Comparison of ENCODE assay signal across 22 cellular contexts in genomic region chr12:114064497-114064896, GRCh38.
"Had no signal": no experiment of that assay in that cellular context is flagged by ENCODE, and none has a peak within 500 bp of the region (broad histone marks: within the 10 kb centered on the region; RNA-seq: fewer than 3 reads in every experiment).

No MANE protein-coding gene starts in this region.

- H3K27me3 Mint-ChIP-seq: activated CD4-positive, alpha-beta T cell treated with anti-CD3 and anti-CD28 coated beads, Interleukin-2, amount 10 ng/mL, durations not matched to agents 7 days and 5 days had no signal

- DNase-seq: activated B cell treated with CpG ODN at 0.5 μM for 24 hours; activated CD4-positive, alpha-beta memory T cell treated with anti-CD3 and anti-CD28 coated beads for 36 hours; activated CD4-positive, alpha-beta T cell treated with anti-CD3 and anti-CD28 coated beads, Interleukin-2, amount 10 ng/mL, durations not matched to agents 7 days and 5 days; activated CD8-positive, alpha-beta memory T cell treated with anti-CD3 and anti-CD28 coated beads for 24 hours; activated effector memory CD4-positive, alpha-beta T cell treated with anti-CD3 and anti-CD28 coated beads, Interleukin-2, amount 50 U/mL, for 16 hours; activated naive CD4-positive, alpha-beta T cell treated with Interleukin-2 at 50 U/mL for 16 hours; activated naive CD8-positive, alpha-beta T cell treated with anti-CD3 and anti-CD28 coated beads, Interleukin-2, amount 50 U/mL, for 24 hours; activated T-cell treated with anti-CD3 and anti-CD28 coated beads, Interleukin-2, amount 50 U/mL, for 4 hours; amniotic stem cell; MG63; MV-4-11; NCI-H1105 treated with DMSO at 0.1 percent for 48 hours; NCI-H1436 treated with DMSO at 0.1 percent for 48 hours; NCI-H187; NCI-H2081; NCI-H524; PC-3; SHP77 treated with DMSO at 0.1 percent for 48 hours had no signal

- H3K36me3 Mint-ChIP-seq: activated CD4-positive, alpha-beta memory T cell treated with anti-CD3 and anti-CD28 coated beads for 36 hours; activated naive CD4-positive, alpha-beta T cell treated with anti-CD3 and anti-CD28 coated beads, Interleukin-2, amount 50 U/mL, for 72 hours; brain had no signal

- H3K9me3 ChIP-seq: MG63 had no signal

- ATAC-seq: activated naive CD4-positive, alpha-beta T cell treated with anti-CD3 and anti-CD28 coated beads, Interleukin-2, amount 50 U/mL, for 72 hours; activated naive CD8-positive, alpha-beta T cell treated with anti-CD3 and anti-CD28 coated beads, Interleukin-2, amount 50 U/mL, for 24 hours; activated T-cell treated with anti-CD3 and anti-CD28 coated beads, Interleukin-2, amount 50 U/mL, for 4 hours; PC-3 had no signal

- H3K4me3 Mint-ChIP-seq: activated B cell treated with CpG ODN at 0.5 μM for 24 hours; activated CD4-positive, alpha-beta memory T cell treated with anti-CD3 and anti-CD28 coated beads for 36 hours; activated CD4-positive, alpha-beta T cell treated with anti-CD3 and anti-CD28 coated beads, Interleukin-2, amount 10 ng/mL, durations not matched to agents 7 days and 5 days; activated naive CD8-positive, alpha-beta T cell treated with anti-CD3 and anti-CD28 coated beads, Interleukin-2, amount 50 U/mL, for 24 hours; activated T-cell treated with anti-CD3 and anti-CD28 coated beads, Interleukin-2, amount 50 U/mL, for 4 hours; central memory CD8-positive, alpha-beta T cell; T-helper 1 cell treated with Interleukin-12 subunit alpha and Interleukin-12 subunit beta and Interleukin-4 antibody, amounts not matched to agents 30 μg/mL and 1 μg/mL, for 36 hours had no signal

- H3K27ac Mint-ChIP-seq: activated B cell treated with CpG ODN at 0.5 μM for 24 hours; activated CD4-positive, alpha-beta memory T cell treated with anti-CD3 and anti-CD28 coated beads for 36 hours; activated CD4-positive, alpha-beta T cell treated with anti-CD3 and anti-CD28 coated beads, Interleukin-2, amount 10 ng/mL, durations not matched to agents 7 days and 5 days; activated naive CD8-positive, alpha-beta T cell treated with anti-CD3 and anti-CD28 coated beads, Interleukin-2, amount 50 U/mL, for 24 hours; brain; T-helper 1 cell treated with Interleukin-12 subunit alpha and Interleukin-12 subunit beta and Interleukin-4 antibody, amounts not matched to agents 30 μg/mL and 1 μg/mL, for 36 hours had no signal

- H3K27me3 ChIP-seq: MG63 had no signal

- H3K9me3 Mint-ChIP-seq: activated B cell treated with CpG ODN at 0.5 μM for 24 hours; activated CD4-positive, alpha-beta memory T cell treated with anti-CD3 and anti-CD28 coated beads for 36 hours; activated CD4-positive, alpha-beta T cell treated with anti-CD3 and anti-CD28 coated beads, Interleukin-2, amount 10 ng/mL, durations not matched to agents 7 days and 5 days; activated naive CD8-positive, alpha-beta T cell treated with anti-CD3 and anti-CD28 coated beads, Interleukin-2, amount 50 U/mL, for 24 hours; activated T-cell treated with anti-CD3 and anti-CD28 coated beads, Interleukin-2, amount 50 U/mL, for 4 hours; central memory CD8-positive, alpha-beta T cell had no signal

- H3K36me3 ChIP-seq: MG63 had no signal

- H3K4me1 Mint-ChIP-seq: activated B cell treated with CpG ODN at 0.5 μM for 24 hours; activated CD4-positive, alpha-beta T cell treated with anti-CD3 and anti-CD28 coated beads, Interleukin-2, amount 10 ng/mL, durations not matched to agents 7 days and 5 days; activated naive CD8-positive, alpha-beta T cell treated with anti-CD3 and anti-CD28 coated beads, Interleukin-2, amount 50 U/mL, for 24 hours; brain; central memory CD8-positive, alpha-beta T cell had no signal

- H3K4me3 ChIP-seq: MG63 had no signal
